Comparison of ENCODE assay signal across 2 cellular contexts in the genomic region with DNA sequence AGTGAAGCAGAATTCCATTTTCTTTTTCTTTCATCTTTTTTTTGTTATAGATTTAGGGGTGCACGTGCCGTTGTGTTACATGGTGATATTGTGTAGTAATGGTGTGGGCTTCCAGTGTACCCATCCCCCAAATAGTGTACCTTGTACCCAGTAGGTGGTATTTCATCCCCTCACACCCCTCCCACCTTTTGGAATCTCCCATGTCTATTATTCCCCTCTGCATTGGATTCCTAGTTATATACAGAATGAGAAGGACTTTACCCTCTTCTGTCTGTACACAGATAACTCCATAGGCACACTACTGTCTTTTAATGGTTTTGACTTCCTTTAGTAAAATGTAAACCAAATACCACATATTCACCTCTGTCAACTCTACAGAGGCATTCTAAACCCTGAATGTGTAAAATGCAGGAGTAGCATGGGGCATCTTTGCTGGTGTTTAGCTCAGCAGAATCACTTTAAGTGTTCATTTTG.
TF ChIP-seq lines count a peak whose summit lies in the region.

No MANE protein-coding gene starts in this region.

TF ChIP-seq in IMR-90, 13 proteins besides CTCF, POLR2A, EP300 and RAD21:
- TF ChIP-seq CHD1 (IDR thresholded peaks at IDR 0.05; ENCODE audit: low read depth, low read length) (no peak), MXI1 (IDR thresholded peaks at IDR 0.05; ENCODE audit: borderline replicate concordance, low read depth, low read length) (no peak), BHLHE40 (IDR thresholded peaks at IDR 0.05; ENCODE audit: low read depth, low read length) (no peak), RFX5 (IDR thresholded peaks at IDR 0.05; ENCODE audit: low read depth, low read length) (no peak), NFE2L2 (IDR thresholded peaks at IDR 0.05; ENCODE audit: low read depth, low read length) (no peak)

TF ChIP-seq in H1, 55 proteins besides CTCF, POLR2A, EP300 and RAD21:
- TF ChIP-seq SP2 (IDR thresholded peaks at IDR 0.05; ENCODE audit: low read length): no peak
- no peak for TF ChIP-seq BCL11A (IDR thresholded peaks at IDR 0.05; ENCODE audit: low read depth in 2 of 2, low read length in 2 of 2)
- TF ChIP-seq SIN3A (conservative IDR thresholded peaks at IDR 0.05 in 1 of 2, IDR thresholded peaks at IDR 0.05 in 1 of 2; ENCODE audit: low read depth in 1 of 2, low read length in 2 of 2): no peak
- TF ChIP-seq RXRA (IDR thresholded peaks at IDR 0.05; ENCODE audit: insufficient read depth, low read depth, low read length): no peak
- TF ChIP-seq SP1 (IDR thresholded peaks at IDR 0.05; ENCODE audit: low read depth, low read length): no peak
- TF ChIP-seq SUZ12 (IDR thresholded peaks at IDR 0.05; ENCODE audit: low read length): no peak
- no peak for TF ChIP-seq ASH2L (IDR thresholded peaks at IDR 0.05; ENCODE audit: low read length)
